7 cellular contexts compared by ENCODE assay signal in the genomic region with DNA sequence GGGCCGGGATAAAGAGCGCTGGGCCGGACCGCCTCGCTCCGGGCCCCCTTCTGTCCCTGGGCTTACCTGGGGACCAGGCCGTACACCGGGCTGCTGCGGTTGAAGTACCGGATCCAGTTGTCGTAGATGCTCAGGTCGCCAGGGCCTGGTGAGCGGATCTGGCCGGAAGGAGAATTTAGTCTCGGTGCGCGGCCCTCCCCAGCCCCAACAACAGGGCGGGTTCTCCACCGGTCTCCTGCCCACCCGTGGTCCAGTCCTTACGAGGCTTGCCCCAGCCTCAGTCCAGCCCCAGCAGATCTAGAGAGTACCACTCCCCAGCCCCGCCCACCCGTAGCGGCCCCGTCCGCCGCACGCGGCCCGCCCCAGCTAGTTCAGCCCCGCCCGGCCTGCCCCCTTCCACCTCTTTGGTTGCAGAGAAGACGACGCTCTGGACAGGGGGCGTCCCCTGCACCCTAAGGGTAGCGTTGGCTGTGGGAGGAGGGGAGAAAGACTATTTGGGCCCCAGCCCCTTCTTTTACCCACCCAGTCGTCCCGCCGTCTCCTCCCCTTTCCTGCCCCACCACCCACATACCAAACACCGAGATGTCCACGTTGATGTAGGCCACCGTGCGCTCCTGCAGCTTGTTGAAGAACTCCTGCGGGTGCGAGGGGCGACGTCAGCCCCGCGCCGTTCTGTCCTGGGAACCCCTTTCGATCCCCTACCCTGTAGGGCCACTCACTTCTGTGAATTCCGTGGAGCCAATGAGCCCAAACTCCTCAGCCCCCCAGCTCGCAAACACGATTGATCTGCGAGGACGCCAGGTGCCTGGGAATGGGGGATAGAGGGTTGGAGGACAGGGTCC. TPM values are rescaled to one million over a fixed set of nuclear protein-coding genes. Genes with fewer than 3 reads are reported as not detected.
DNase-seq lines count a peak whose midpoint lies in the region; TF ChIP-seq lines count a peak whose summit lies in the region.
"Had no signal": no experiment of that assay in that cellular context is flagged by ENCODE, and none has a peak within 500 bp of the region (broad histone marks: within the 10 kb centered on the region; RNA-seq: fewer than 3 reads in every experiment).

No MANE protein-coding gene starts in this region.

- H3K9me3 ChIP-seq in liver (ENCODE audit: control insufficient read depth in 4 of 4, low read length in 3 of 4): no peaks in the 10 kb centered on the region

- no peaks in the 10 kb centered on the region for H3K27me3 ChIP-seq in liver (ENCODE audit: control insufficient read depth in 4 of 4, insufficient read depth in 4 of 4, low read length in 3 of 4)

- CTCF ChIA-PET in GM10248 (lab: Yijun Ruan, JAX): interaction anchor here (0.6 to 2.0 kb wide), 5 partner anchors 11 to 34 kb away, joined by 3 to 11 read pairs (median 5); partner anchors contain the start of genes ARL2 and NAALADL1

- 41% methylated on average over 56 of the region's 56 CpGs for WGBS in liver

- H3K27ac ChIP-seq in liver (ENCODE audit: low read depth in 1 of 2, low read length in 2 of 2): no peak overlapping the region

- H3K36me3 ChIP-seq in liver (ENCODE audit: control insufficient read depth in 4 of 4, insufficient read depth in 3 of 4, low read depth in 1 of 4, low read length in 3 of 4): peaks cover 0 to 5% (median 2%) of the 10 kb centered on the region in 4 donors

- no peak overlapping the region for H3K9ac ChIP-seq in liver (ENCODE audit: low read depth in 1 of 2, low read length in 2 of 2)

- TF ChIP-seq CTCF in liver (IDR thresholded peaks at IDR 0.05; ENCODE audit: low read depth, low read length, missing input control) (no peak), GM10248 (IDR thresholded peaks at IDR 0.05; ENCODE audit: control extremely low read depth, extremely low read depth, low read depth, missing control alignments) (no peak)

- H3K4me3 ChIP-seq in liver (ENCODE audit: low read depth in 1 of 3, low read length in 3 of 3): peak overlapping the region in 2 of 3 donors; percentile 13 to 16

- no peak for TF ChIP-seq RAD21 in liver (IDR thresholded peaks at IDR 0.05)

- POLR2A ChIA-PET in GM10248 (lab: Yijun Ruan, JAX): interaction anchor here (0.6 kb wide), 2 partner anchors 184 to 200 kb away, joined by 3 to 4 read pairs; no protein-coding TSS in a partner anchor

- DNase-seq in AG08396 (ENCODE audit: low spot score) (peak; percentile 54), GM10248 (ENCODE audit: extremely low spot score) (no peak), NCI-H1092 (lab: John Stamatoyannopoulos, UW) (no peak), SKM-1 (lab: John Stamatoyannopoulos, UW; ENCODE audit: unreplicated experiment) (no peak)
- DNase-seq in activated effector memory CD4-positive, alpha-beta T cell treated with anti-CD3 and anti-CD28 coated beads, Interleukin-2, amount 50 U/mL, for 16 hours: peak; percentile 76
- DNase-seq: NCI-H446 had no signal

- H3K4me1 ChIP-seq in liver (ENCODE audit: control insufficient read depth in 4 of 4, insufficient read depth in 4 of 4, low read length in 3 of 4): peaks cover 0 to 7% (median 1%) of the 10 kb centered on the region in 4 donors

TF ChIP-seq in liver, 16 proteins besides CTCF, POLR2A, EP300 and RAD21:
- TF ChIP-seq EGR1 (IDR thresholded peaks at IDR 0.05; ENCODE audit: low read depth in 2 of 2) (no peak), REST (IDR thresholded peaks at IDR 0.05) (no peak), GABPA (IDR thresholded peaks at IDR 0.05 in 1 of 2, conservative IDR thresholded peaks at IDR 0.05 in 1 of 2) (no peak), YY1 (IDR thresholded peaks at IDR 0.05) (no peak), JUND (IDR thresholded peaks at IDR 0.05) (no peak), SP1 (IDR thresholded peaks at IDR 0.05) (no peak), HNF4A (conservative IDR thresholded peaks at IDR 0.05) (no peak), FOXA1 (IDR thresholded peaks at IDR 0.05) (no peak), NR2F2 (IDR thresholded peaks at IDR 0.05) (no peak)
TF ChIP-seq in liver: peak in this region for 0.

RNA-seq across cellular contexts. Expression of gene SAC3D1, which starts 6.8 kb away (rescaled TPM):
- total RNA-seq in liver: 1 to 10 TPM; 3.8 to 7.9 TPM
- 1 to 10 TPM; 6.1 to 7.4 TPM for polyA plus RNA-seq in liver

RNA-seq across cellular contexts. Expression of gene NAALADL1, which starts 10.6 kb away (rescaled TPM):
- total RNA-seq in liver: 1 to 10 TPM; 1.2 to 2.1 TPM
- polyA plus RNA-seq in liver: 1 to 10 TPM; 1.6 to 1.7 TPM

RNA-seq across cellular contexts. Expression of gene SNX15, which starts 20.6 kb away (rescaled TPM):
- total RNA-seq in liver: 1 to 10 TPM; 4.5 to 7.2 TPM
- polyA plus RNA-seq in liver: 1 to 10 TPM; 4.8 to 6.7 TPM

RNA-seq across cellular contexts. Expression of gene ARL2, which starts 33.8 kb away (rescaled TPM):
- 10 to 100 TPM; 10.8 to 17.1 TPM for total RNA-seq in liver
- polyA plus RNA-seq in liver: 10 to 100 TPM; 12.9 to 19.5 TPM

RNA-seq across cellular contexts. Expression of gene CDCA5, which starts 36.0 kb away (rescaled TPM):
- total RNA-seq in liver: 10 to 100 TPM in 1 of 2 donors, under 1 TPM in 1; 0.17 to 12.0 TPM
- polyA plus RNA-seq in liver: 1 to 10 TPM in 1 of 2 donors, under 1 TPM in 1; 0.72 to 2.7 TPM

Comparison
In these comparisons a context has a peak if more than half of its experiments do, and no peak if none do; other contexts are left out.
1. DNase-seq: peak in AG08396 (single experiment) and activated effector memory CD4-positive, alpha-beta T cell treated with anti-CD3 and anti-CD28 coated beads, Interleukin-2, amount 50 U/mL, for 16 hours (single experiment); none in GM10248 (single experiment), NCI-H1092 (single experiment) and SKM-1 (single experiment).